In genomic region chr1:113859478-113860175, GRCh38 we compare ENCODE assay signal across 9 cellular contexts. TPM values are rescaled to one million over a fixed set of nuclear protein-coding genes. Genes with fewer than 3 reads are reported as not detected.
DNase-seq lines count a peak whose midpoint lies in the region; ATAC-seq and TF ChIP-seq lines count a peak whose summit lies in the region.
"Had no signal": no experiment of that assay in that cellular context is flagged by ENCODE, and none has a peak within 500 bp of the region (broad histone marks: within the 10 kb centered on the region; RNA-seq: fewer than 3 reads in every experiment).

No MANE protein-coding gene starts in this region.

- H3K4me3 ChIP-seq in skeletal muscle satellite cell (ENCODE audit: low read length) (no peak overlapping the region), aorta (ENCODE audit: low read length in 2 of 2) (no peak overlapping the region), dorsolateral prefrontal cortex (no peak overlapping the region)

- intact Hi-C loops in aorta (cut with DNase I): no loop called here
- intact Hi-C loops in dorsolateral prefrontal cortex (cut with DNase I): no loop called here

- peak overlapping the region; percentile 11 for H3K4me2 ChIP-seq in skeletal muscle satellite cell (ENCODE audit: low read length)

- ATAC-seq in HG02973 (IDR thresholded peaks at IDR 0.05; ENCODE audit: unreplicated experiment) (peak; percentile 86), aorta (ENCODE audit: low FRiP score) (no peak)

- H3K4me1 ChIP-seq in skeletal muscle satellite cell (ENCODE audit: control insufficient read depth, insufficient read depth, low read length) (peaks cover 34% of the 10 kb centered on the region), aorta (ENCODE audit: control insufficient read depth in 1 of 2, insufficient read depth in 2 of 2, low read length in 2 of 2) (no peaks in the 10 kb centered on the region)

- H3K27me3 Mint-ChIP-seq in activated T-cell treated with anti-CD3 and anti-CD28 coated beads, Interleukin-2, amount 50 U/mL, for 24 hours: no peaks in the 10 kb centered on the region

- H3K9ac ChIP-seq in skeletal muscle satellite cell (ENCODE audit: low read depth, low read length): no peak overlapping the region

- DNase-seq in activated T-cell treated with anti-CD3 and anti-CD28 coated beads, Interleukin-2, amount 50 U/mL, for 24 hours: no peak
- DNase-seq in activated T-cell treated with anti-CD3 and anti-CD28 coated beads for 4 hours (no peak), SIG-M5 treated with dmso at 0.1 percent for 504 hours (lab: John Stamatoyannopoulos, UW; ENCODE audit: unreplicated experiment) (peak; percentile 84), aorta (no peak), hippocampal formation (lab: John Stamatoyannopoulos, UW) (no peak), dorsolateral prefrontal cortex (no peak)

- WGBS in aorta, 2 donors: 63 to 72% methylated on average over 3 of the region's 3 CpGs

- H3K27ac ChIP-seq in aorta (ENCODE audit: low read depth in 1 of 2, low read length in 2 of 2) (no peak overlapping the region), dorsolateral prefrontal cortex (no peak overlapping the region)

- H3K27ac Mint-ChIP-seq in activated T-cell treated with anti-CD3 and anti-CD28 coated beads, Interleukin-2, amount 50 U/mL, for 24 hours: peak overlapping the region; percentile 82

- H3K9me3 Mint-ChIP-seq in activated T-cell treated with anti-CD3 and anti-CD28 coated beads, Interleukin-2, amount 50 U/mL, for 24 hours: no peaks in the 10 kb centered on the region

- peaks cover 84% of the 10 kb centered on the region for H3K36me3 Mint-ChIP-seq in activated T-cell treated with anti-CD3 and anti-CD28 coated beads, Interleukin-2, amount 50 U/mL, for 24 hours (ENCODE audit: low read depth)

- peaks cover 43% of the 10 kb centered on the region for H3K4me1 Mint-ChIP-seq in activated T-cell treated with anti-CD3 and anti-CD28 coated beads, Interleukin-2, amount 50 U/mL, for 24 hours (ENCODE audit: low read depth)

- H3K4me3 Mint-ChIP-seq in activated T-cell treated with anti-CD3 and anti-CD28 coated beads, Interleukin-2, amount 50 U/mL, for 24 hours: peak overlapping the region; percentile 32

- H3K36me3 ChIP-seq in skeletal muscle satellite cell (ENCODE audit: insufficient read depth, low read length) (no peaks in the 10 kb centered on the region), aorta (ENCODE audit: control insufficient read depth in 1 of 2, insufficient read depth in 2 of 2, low read length in 1 of 2) (no peaks in the 10 kb centered on the region)

- no peaks in the 10 kb centered on the region for H3K27me3 ChIP-seq in skeletal muscle satellite cell (ENCODE audit: control insufficient read depth, insufficient read depth, low read length)
- no peaks in the 10 kb centered on the region for H3K27me3 ChIP-seq in aorta (ENCODE audit: control insufficient read depth in 1 of 2, insufficient read depth in 2 of 2, low read length in 1 of 2)
- H3K27me3 ChIP-seq in dorsolateral prefrontal cortex: no peaks in the 10 kb centered on the region

- no peaks in the 10 kb centered on the region for H3K9me3 ChIP-seq in skeletal muscle satellite cell (replicated peaks; ENCODE audit: low read length)
- H3K9me3 ChIP-seq in aorta (ENCODE audit: control insufficient read depth, low read length): no peaks in the 10 kb centered on the region

- no peak for TF ChIP-seq CTCF in dorsolateral prefrontal cortex (IDR thresholded peaks at IDR 0.05 in 54 of 56, conservative IDR thresholded peaks at IDR 0.05 in 2 of 56; ENCODE audit: low read depth in 1 of 56, partially characterized antibody in 56 of 56)

RNA-seq across cellular contexts. Expression of gene PTPN22, which starts 11.9 kb away (rescaled TPM):
- total RNA-seq in skeletal muscle satellite cell (2012; rRNA removed): 1.1 and 3.5 TPM in 2 replicates
- total RNA-seq in aorta (1 to 10 TPM; 4.7 to 6.7 TPM), dorsolateral prefrontal cortex (1 to 10 TPM in 37 of 120 experiments, under 1 TPM in 79, not detected in 4; 0.18 to 2.5 (median 0.79) TPM)
- under 1 TPM; 0.50 to 0.59 TPM for polyA plus RNA-seq in aorta

RNA-seq across cellular contexts. Expression of gene BCL2L15, which starts 27.8 kb away (rescaled TPM):
- 0.22 and 0.25 TPM in 2 replicates for total RNA-seq in skeletal muscle satellite cell (2012; rRNA removed)
- 1 to 10 TPM in 1 of 2 donors, under 1 TPM in 1; 0.36 to 2.2 TPM for total RNA-seq in aorta
- polyA plus RNA-seq in aorta: 10 to 100 TPM in 1 of 2 donors, under 1 TPM in 1; 0.38 to 36.1 TPM
- total RNA-seq in dorsolateral prefrontal cortex: 1 to 10 TPM in 109 of 120 experiments, under 1 TPM in 11; 0.25 to 8.2 (median 2.4) TPM
- total RNA-seq: RPMI7951 had no signal

RNA-seq across cellular contexts. Expression of gene AP4B1, which starts 45.0 kb away (rescaled TPM):
- 17.7 and 19.7 TPM in 2 replicates for total RNA-seq in skeletal muscle satellite cell (2012; rRNA removed)
- total RNA-seq in aorta: 10 to 100 TPM; 15.7 to 24.8 TPM
- 10 to 100 TPM in 1 of 2 donors, 1 to 10 TPM in 1; 8.5 to 35.4 TPM for polyA plus RNA-seq in aorta
- total RNA-seq in dorsolateral prefrontal cortex: 10 to 100 TPM; 26.7 to 71.0 (median 42.4) TPM

RNA-seq across cellular contexts. Expression of gene DCLRE1B, which starts 45.5 kb away (rescaled TPM):
- total RNA-seq in skeletal muscle satellite cell (2012; rRNA removed): 5.3 and 8.3 TPM in 2 replicates
- total RNA-seq in aorta: 1 to 10 TPM; 4.2 to 6.3 TPM
- polyA plus RNA-seq in aorta: 1 to 10 TPM; 1.9 to 2.6 TPM
- 1 to 10 TPM; 2.4 to 8.8 (median 4.9) TPM for total RNA-seq in dorsolateral prefrontal cortex

RNA-seq across cellular contexts. Expression of gene RSBN1, which starts 47.4 kb away (rescaled TPM):
- 10.9 and 11.8 TPM in 2 replicates for total RNA-seq in skeletal muscle satellite cell (2012; rRNA removed)
- total RNA-seq in aorta (10 to 100 TPM; 17.1 to 22.5 TPM), dorsolateral prefrontal cortex (10 to 100 TPM; 17.8 to 36.6 (median 24.2) TPM)
- 1 to 10 TPM; 3.6 to 5.2 TPM for polyA plus RNA-seq in aorta
